ENCODE assay signal across 8 cellular contexts in genomic region chr10:122953827-122954730, GRCh38. TPM values are rescaled to one million over a fixed set of nuclear protein-coding genes. Genes with fewer than 3 reads are reported as not detected.
DNase-seq lines count a peak whose midpoint lies in the region; ATAC-seq, FAIRE-seq and TF ChIP-seq lines count a peak whose summit lies in the region.

Gene C10orf88, minus strand, starts transcription at chr10:122954227. Its CDS starts 49 bp downstream, at chr10:122954178.

- H3K4me1 ChIP-seq in HepG2 (ENCODE audit: insufficient read depth, low read length): peaks cover 48% of the 10 kb centered on the region

- intact Hi-C loops in HepG2 (cut with micrococcal nuclease; ENCODE audit: unreplicated experiment): no loop called here

- H3K36me3 ChIP-seq in HepG2 (replicated peaks in 1 of 2; ENCODE audit: control insufficient read depth in 1 of 2, insufficient read depth in 2 of 2, low read length in 2 of 2): no peaks in the 10 kb centered on the region

- 0 out of 4 replicates have a peak, but pooled peaks of 1 of the 2 experiments have one; percentile 14 for TF ChIP-seq EP300 in HepG2 (IDR thresholded peaks at IDR 0.05; ENCODE audit: low read depth in 2 of 2, low read length in 2 of 2)
- peak; percentile 63 for TF ChIP-seq EP300 in HepG2 (CRISPR knock-in tag; IDR thresholded peaks at IDR 0.05; ENCODE audit: borderline replicate concordance)

- in situ Hi-C loops in HepG2 (cut with HindIII; ENCODE audit: extremely low pct_ligation_motif_present, low pct_unique_long_range_greater_than_20kb): no loop called here

- peak within 1 kb of the TSS; percentile 62 for H2AFZ ChIP-seq in HepG2 (ENCODE audit: low read length)

- H3K9me3 ChIP-seq in HepG2 (ENCODE audit: low read length): no peaks in the 10 kb centered on the region

- BruUV-seq in HepG2 (replicated peaks; lab: Mats Ljungman, UMichigan): no TSS peak

- ATAC-seq in GM19372 (IDR thresholded peaks at IDR 0.05; ENCODE audit: low read depth, unreplicated experiment): peak; percentile 99
- peak; percentile 92 for ATAC-seq in HG03558 (IDR thresholded peaks at IDR 0.05; ENCODE audit: extremely low read depth, unreplicated experiment)
- peak; percentile 99 for ATAC-seq in HepG2

- peak within 1 kb of the TSS; percentile 87 for H3K4me2 ChIP-seq in HepG2 (ENCODE audit: low read depth, low read length)

- peak; percentile 77 to 98 (median 95) for DNase-seq in C1 segment of cervical spinal cord (lab: John Stamatoyannopoulos, UW)
- peak; percentile 90 for DNase-seq in NCI-H748 treated with DMSO at 0.1 percent for 48 hours (lab: John Stamatoyannopoulos, UW)
- peak; percentile 95 to 98 for DNase-seq in activated CD4-positive, alpha-beta T cell treated with anti-CD3 and anti-CD28 coated beads, Interleukin-2, amount 50 U/mL, for 4 hours
- peak; percentile 95 to 97 for DNase-seq in dermis microvascular lymphatic vessel endothelial cell (ENCODE audit: low read depth in 2 of 2)
- DNase-seq in HepG2 (ENCODE audit: low spot score): peak; percentile 96
- peak; percentile 97 for DNase-seq in stimulated activated CD4-positive, alpha-beta T cell treated with anti-CD3 and anti-CD28 coated beads, Interleukin-4, amount 100 ng/mL, for 1 hour

- WGBS in HepG2 (ENCODE audit: low lambda C conversion rate): 30% methylated on average over 49 of the region's 83 CpGs

- peak; percentile 13; the same call in 1 of the 2 replicates for TF ChIP-seq RAD21 in HepG2 (CRISPR knock-in tag; IDR thresholded peaks at IDR 0.05)

- H4K20me1 ChIP-seq in HepG2 (ENCODE audit: insufficient read depth, low read length): no peaks in the 10 kb centered on the region

- no peaks in the 10 kb centered on the region; a peak in 1 of 5 replicates for H3K27me3 ChIP-seq in HepG2 (ENCODE audit: control insufficient read depth in 1 of 2, insufficient read depth in 2 of 2, low read length in 2 of 2)

- peaks cover 7% of the 10 kb centered on the region for H3K79me2 ChIP-seq in HepG2 (ENCODE audit: insufficient read depth, low read length)

- POLR2A ChIA-PET in HepG2 (lab: Yijun Ruan, JAX): interaction anchor here (0.6 to 1.4 kb wide), 6 partner anchors 26 to 1499 kb away, joined by 3 to 10 read pairs (median 4); partner anchors contain the start of genes ACADSB, BUB3, IKZF5 and PSTK

- peak; percentile 69 to 70 for TF ChIP-seq POLR2A in HepG2 (IDR thresholded peaks at IDR 0.05; ENCODE audit: insufficient read depth in 1 of 2, low read depth in 2 of 2, low read length in 2 of 2)

- peak; percentile 39 for TF ChIP-seq CTCF in HepG2 (CRISPR knock-in tag; IDR thresholded peaks at IDR 0.05)

- H3K4me3 ChIP-seq in HepG2 (replicated peaks in 1 of 3; ENCODE audit: insufficient read depth in 1 of 3, low read depth in 2 of 3, low read length in 3 of 3): peak within 1 kb of the TSS; percentile 70 to 92 (median 79)

- CTCF ChIA-PET in HepG2 (lab: Yijun Ruan, JAX; ENCODE audit: low intra/inter-chr PET ratio, low total read pairs): no interaction called here

- FAIRE-seq in HepG2 (lab: Jason Lieb, UNC): peak; percentile 28

- peak within 1 kb of the TSS; percentile 86 for H3K9ac ChIP-seq in HepG2 (ENCODE audit: insufficient read depth, low read depth, low read length)

- H3K27ac ChIP-seq in HepG2 (ENCODE audit: extremely low read length, insufficient read depth, low read length): peak within 1 kb of the TSS; percentile 81

TF ChIP-seq in HepG2, 621 proteins besides CTCF, POLR2A, EP300 and RAD21 (continues in another document):
- TF ChIP-seq TCF7 (IDR thresholded peaks at IDR 0.05; ENCODE audit: low read depth): peak; percentile 54; the same call in 1 of the 2 replicates
- TF ChIP-seq HBP1 (CRISPR knock-in tag; IDR thresholded peaks at IDR 0.05; ENCODE audit: low read depth): peak; percentile 63; the same call in 1 of the 2 replicates
- TF ChIP-seq NFIB (CRISPR knock-in tag; IDR thresholded peaks at IDR 0.05; ENCODE audit: borderline replicate concordance): peak; percentile 83; the same call in 1 of the 2 replicates
- TF ChIP-seq ZNF383 (CRISPR knock-in tag; IDR thresholded peaks at IDR 0.05; ENCODE audit: borderline replicate concordance): peak; percentile 86; the same call in 1 of the 2 replicates
- TF ChIP-seq ELF1 (CRISPR knock-in tag; IDR thresholded peaks at IDR 0.05): peak; percentile 90
- no peak for TF ChIP-seq ELK4 (CRISPR knock-in tag; IDR thresholded peaks at IDR 0.05; ENCODE audit: borderline replicate concordance)
- TF ChIP-seq ZNF672 (CRISPR knock-in tag; IDR thresholded peaks at IDR 0.05): no peak
- TF ChIP-seq RARA (CRISPR knock-in tag; IDR thresholded peaks at IDR 0.05): peak; percentile 20
- peak; percentile 96; the same call in 1 of the 2 replicates for TF ChIP-seq ZFP41 (CRISPR knock-in tag; IDR thresholded peaks at IDR 0.05; ENCODE audit: borderline replicate concordance)
- peak; percentile 86 for TF ChIP-seq HDAC2 (CRISPR knock-in tag; IDR thresholded peaks at IDR 0.05)
- peak; percentile 90; the same call in 1 of the 2 replicates for TF ChIP-seq ZNF580 (CRISPR knock-in tag; IDR thresholded peaks at IDR 0.05; ENCODE audit: borderline replicate concordance, low read depth)
- TF ChIP-seq EEA1 (CRISPR knock-in tag; IDR thresholded peaks at IDR 0.05; ENCODE audit: borderline replicate concordance): no peak; the same call in 1 of the 2 replicates
- TF ChIP-seq HNRNPUL1 (IDR thresholded peaks at IDR 0.05; ENCODE audit: low read depth, low read length): no peak
- TF ChIP-seq ZNF138 (CRISPR knock-in tag; IDR thresholded peaks at IDR 0.05; ENCODE audit: low read depth): peak; percentile 95; the same call in 1 of the 2 replicates
- peak; percentile 68; the same call in 1 of the 2 replicates for TF ChIP-seq KDM4B (CRISPR knock-in tag; IDR thresholded peaks at IDR 0.05)
- no peak for TF ChIP-seq ONECUT2 (CRISPR knock-in tag; IDR thresholded peaks at IDR 0.05)

RNA-seq across cellular contexts. Expression of gene C10orf88, which starts in this region (rescaled TPM):
- 9.6 and 10.1 TPM in 2 replicates for total RNA-seq in dermis microvascular lymphatic vessel endothelial cell
- 11.8 and 13.4 TPM in 2 replicates for total RNA-seq in HepG2 (2016; rRNA removed; fragmentation: Illumina TruSeq; extraction: Trizol)
- 2.0 and 2.5 TPM in 2 replicates for total RNA-seq in HepG2 (2016; cell fraction: cytosol; rRNA removed; fragmentation: Illumina TruSeq; extraction: Trizol; ENCODE audit: low read depth)
- 12.1 and 15.6 TPM in 2 replicates for total RNA-seq in HepG2 (2016; cell fraction: insoluble cytoplasmic fraction; rRNA removed; fragmentation: Illumina TruSeq; extraction: Trizol)
- total RNA-seq in HepG2 (2016; cell fraction: membrane; rRNA removed; fragmentation: Illumina TruSeq; extraction: Trizol): 3.4 and 5.7 TPM in 2 replicates
- total RNA-seq in HepG2 (2016; cell fraction: nucleus; rRNA removed; fragmentation: Illumina TruSeq; extraction: Trizol): 11.3 and 14.0 TPM in 2 replicates
- 4.2 and 4.6 TPM in 2 replicates for polyA plus RNA-seq in HepG2 (2011; rRNA removed)
- polyA plus RNA-seq in HepG2 (2011; cell fraction: cytosol; rRNA removed): 1.3 and 2.2 TPM in 2 replicates
- 2.0 and 3.8 TPM in 2 replicates for polyA plus RNA-seq in HepG2 (2011; cell fraction: nucleus; rRNA removed)
- polyA plus RNA-seq in HepG2 (2012): 7.5 and 9.2 TPM in 2 replicates
- polyA plus RNA-seq in HepG2 (2016; cell fraction: cytosol; fragmentation: Illumina TruSeq; extraction: Trizol; ENCODE audit: low read depth): 1.0 and 1.2 TPM in 2 replicates
- polyA plus RNA-seq in HepG2 (2016; cell fraction: insoluble cytoplasmic fraction; fragmentation: Illumina TruSeq; extraction: Trizol; ENCODE audit: low read depth): 13.4 and 13.5 TPM in 2 replicates
- 1.5 and 2.2 TPM in 2 replicates for polyA plus RNA-seq in HepG2 (2016; cell fraction: membrane; fragmentation: Illumina TruSeq; extraction: Trizol; ENCODE audit: low read depth)
- polyA plus RNA-seq in HepG2 (2016; cell fraction: nucleus; fragmentation: Illumina TruSeq; extraction: Trizol; ENCODE audit: insufficient read depth, low read depth): 20.3 and 21.5 TPM in 2 replicates
- 1.4 and 2.6 TPM in 2 replicates for polyA minus RNA-seq in HepG2 (2011; rRNA and poly(A)+ RNA removed; ENCODE audit: low replicate concordance)
- polyA minus RNA-seq in HepG2 (2011; cell fraction: cytosol; rRNA and poly(A)+ RNA removed): 6.1 and 8.5 TPM in 2 replicates
- 12.0 and 14.7 TPM in 2 replicates for polyA minus RNA-seq in HepG2 (2011; cell fraction: nucleus; rRNA and poly(A)+ RNA removed)

Comparison
In these comparisons a context has a peak if more than half of its experiments do, and no peak if none do; other contexts are left out.
1. Peak in every context shown above with its lines: DNase-seq, ATAC-seq, H3K4me3 ChIP-seq and H3K27ac ChIP-seq.